In genomic region chr7:141785711-141786552, GRCh38 we compare ENCODE assay signal across 8 cellular contexts. TPM values are rescaled to one million over a fixed set of nuclear protein-coding genes. Genes with fewer than 3 reads are reported as not detected.
DNase-seq lines count a peak whose midpoint lies in the region; ATAC-seq and TF ChIP-seq lines count a peak whose summit lies in the region.

No MANE protein-coding gene starts in this region.

- DNase-seq in DMS153 treated with DMSO at 0.1 percent for 48 hours (lab: John Stamatoyannopoulos, UW; ENCODE audit: unreplicated experiment) (peak; percentile 39), GM19240 (ENCODE audit: insufficient read length, low spot score) (peak; percentile 14), NCI-H748 (lab: John Stamatoyannopoulos, UW; ENCODE audit: unreplicated experiment) (peak; percentile 70), ascending aorta (ENCODE audit: low spot score in 2 of 2) (no peak), iPS DF 19.7 (ENCODE audit: low read depth, low spot score) (peak; percentile 15)
- peak; percentile 6 for DNase-seq in stimulated activated CD4-positive, alpha-beta T cell treated with anti-CD3 and anti-CD28 coated beads, Interleukin-2, amount 100 ng/mL, for 4 hours (ENCODE audit: low read depth)

- no peak overlapping the region for H3K4me3 ChIP-seq in ascending aorta

- H3K27me3 ChIP-seq in ascending aorta: no peaks in the 10 kb centered on the region

- H3K9me3 ChIP-seq in ascending aorta: no peaks in the 10 kb centered on the region

- intact Hi-C loops in ascending aorta (cut with DNase I): no loop called here

- ATAC-seq in HG03558 (IDR thresholded peaks at IDR 0.05; ENCODE audit: extremely low read depth, unreplicated experiment) (peak; percentile 77), GM18873 (IDR thresholded peaks at IDR 0.05; ENCODE audit: low FRiP score, unreplicated experiment) (no peak)

- H3K27ac ChIP-seq in ascending aorta: no peak overlapping the region

- no peaks in the 10 kb centered on the region for H3K4me1 ChIP-seq in ascending aorta

- H3K36me3 ChIP-seq in ascending aorta: peaks cover 0 to 6% of the 10 kb centered on the region in 2 donors

- peak in 2 of 3 experiments; percentile 30 to 58 for TF ChIP-seq CTCF in ascending aorta (IDR thresholded peaks at IDR 0.05)

RNA-seq across cellular contexts. Expression of gene TAS2R5, which starts 4.1 kb away (rescaled TPM):
- total RNA-seq in ascending aorta: not detected

RNA-seq across cellular contexts. Expression of gene TAS2R4, which starts 9.5 kb away (rescaled TPM):
- not detected for total RNA-seq in ascending aorta

RNA-seq across cellular contexts. Expression of gene TAS2R3, which starts 22.0 kb away (rescaled TPM):
- 6.6 TPM for total RNA-seq in ascending aorta

RNA-seq across cellular contexts. Expression of gene SSBP1, which starts 47.8 kb away (rescaled TPM):
- total RNA-seq in ascending aorta: 19.2 TPM

RNA-seq across cellular contexts. Expression of gene PRSS37, which starts 55.4 kb away (rescaled TPM):
- not detected for total RNA-seq in ascending aorta

Comparison
In these comparisons a context has a peak if more than half of its experiments do, and no peak if none do; other contexts are left out.
1. DNase-seq: peak in DMS153 treated with DMSO at 0.1 percent for 48 hours (single experiment), GM19240 (single experiment), NCI-H748 (single experiment), iPS DF 19.7 (single experiment) and stimulated activated CD4-positive, alpha-beta T cell treated with anti-CD3 and anti-CD28 coated beads, Interleukin-2, amount 100 ng/mL, for 4 hours (single experiment); none in ascending aorta (0 of 2).